ENCODE assay signal across 8 cellular contexts in genomic region chr20:25058797-25059486, GRCh38. TPM values are rescaled to one million over a fixed set of nuclear protein-coding genes. Genes with fewer than 3 reads are reported as not detected.
A peak's percentile ranks its signal among the peaks of the same experiment; 100 is the strongest.
DNase-seq lines count a peak whose midpoint lies in the region; FAIRE-seq and TF ChIP-seq lines count a peak whose summit lies in the region.

No MANE protein-coding gene starts in this region.

- peak overlapping the region; percentile 76 for H3K4me3 ChIP-seq in GM12875 (ENCODE audit: low read depth, low read length)
- peak overlapping the region; percentile 46 to 95 (median 88) for H3K4me3 ChIP-seq in esophagus squamous epithelium
- H3K4me3 ChIP-seq in rectal smooth muscle tissue (ENCODE audit: low read length) = peak overlapping the region; percentile 92

- H3K27ac ChIP-seq in RWPE1 (peak overlapping the region; percentile 66), esophagus squamous epithelium (peak overlapping the region; percentile 86 to 96 (median 93)), rectal smooth muscle tissue (ENCODE audit: low read depth, low read length) (peak overlapping the region; percentile 90)

- H3K4me1 ChIP-seq in esophagus squamous epithelium = peaks cover 17 to 58% (median 32%) of the 10 kb centered on the region in 3 donors
- peaks cover 27% of the 10 kb centered on the region for H3K4me1 ChIP-seq in rectal smooth muscle tissue (ENCODE audit: control insufficient read depth, insufficient read depth, low read length)

- no peak for FAIRE-seq in H54 (lab: Jason Lieb, UNC)

- no peaks in the 10 kb centered on the region for H3K9me3 ChIP-seq in esophagus squamous epithelium

- H3K36me3 ChIP-seq in esophagus squamous epithelium (no peaks in the 10 kb centered on the region), rectal smooth muscle tissue (ENCODE audit: control insufficient read depth, insufficient read depth, low read length) (no peaks in the 10 kb centered on the region)

- intact Hi-C loops in esophagus squamous epithelium (cut with DNase I) = no loop called here

- H3K27me3 ChIP-seq in esophagus squamous epithelium = no peaks in the 10 kb centered on the region
- no peaks in the 10 kb centered on the region for H3K27me3 ChIP-seq in rectal smooth muscle tissue (ENCODE audit: control insufficient read depth, insufficient read depth, low read length)

- CTCF ChIA-PET in RWPE1 (lab: Yijun Ruan, JAX) = interaction anchor here (1.0 kb wide), 2 partner anchors 64 to 65 kb away, joined by 3 to 5 read pairs; no protein-coding TSS in a partner anchor

- TF ChIP-seq CTCF in GM12875 (IDR thresholded peaks at IDR 0.05; ENCODE audit: borderline replicate concordance, insufficient read depth, low read depth, low read length) (no peak), RWPE1 (conservative IDR thresholded peaks at IDR 0.05; ENCODE audit: low read depth) (no peak), esophagus squamous epithelium (IDR thresholded peaks at IDR 0.05) (no peak)

- TF ChIP-seq POLR2A in esophagus squamous epithelium (IDR thresholded peaks at IDR 0.05) (no peak), H54 (IDR thresholded peaks at IDR 0.05; ENCODE audit: low read depth, low read length) (no peak)

- no peak for DNase-seq in RWPE1 (ENCODE audit: low spot score)
- DNase-seq in esophagus squamous epithelium (lab: John Stamatoyannopoulos, UW) = no peak
- DNase-seq in H54 (ENCODE audit: insufficient read length, low spot score) = no peak
- DNase-seq in stimulated activated naive CD4-positive, alpha-beta T cell treated with Interleukin-2 at 50 U/mL for 16 hours (lab: John Stamatoyannopoulos, UW) = no peak
- DNase-seq in ureter (ENCODE audit: low spot score) = no peak
- DNase-seq in GOT3 (lab: John Stamatoyannopoulos, UW) = no peak

- peak overlapping the region; percentile 67 for H3K9ac ChIP-seq in rectal smooth muscle tissue (ENCODE audit: low read length)

- 10 to 12% methylated on average over 7 to 9 of the region's 19 CpGs for WGBS in esophagus squamous epithelium, 2 donors

- POLR2A ChIA-PET in RWPE1 (lab: Yijun Ruan, JAX; ENCODE audit: low non-redundant PET) = no interaction called here

RNA-seq across cellular contexts. Expression of gene ACSS1, which starts 1.0 kb away (rescaled TPM):
- total RNA-seq in esophagus squamous epithelium (10 to 100 TPM in 3 of 4 donors, 1 to 10 TPM in 1; 5.8 to 23.5 (median 11.1) TPM), ureter (33.7 TPM)

RNA-seq across cellular contexts. Expression of gene VSX1, which starts 23.0 kb away (rescaled TPM):
- not detected for total RNA-seq in esophagus squamous epithelium
- total RNA-seq in ureter = not detected
